Comparison of ENCODE assay signal across 8 cellular contexts in genomic region chr5:114305402-114306207, GRCh38. TPM values are rescaled to one million over a fixed set of nuclear protein-coding genes. Genes with fewer than 3 reads are reported as not detected.
DNase-seq lines count a peak whose midpoint lies in the region; ATAC-seq, FAIRE-seq and TF ChIP-seq lines count a peak whose summit lies in the region.

No MANE protein-coding gene starts in this region.

- H3K9me2 ChIP-seq in MM.1S (replicated peaks; ENCODE audit: insufficient read depth, low read length) = no peaks in the 10 kb centered on the region

- no peaks in the 10 kb centered on the region for H3K79me2 ChIP-seq in MM.1S (ENCODE audit: low read length)

- H3K4me2 ChIP-seq in A549 (no peak overlapping the region), MM.1S (ENCODE audit: low read depth, low read length) (no peak overlapping the region)

- H3K9me3 ChIP-seq in A549 (no peaks in the 10 kb centered on the region), MM.1S (replicated peaks; ENCODE audit: insufficient read depth, low read length) (no peaks in the 10 kb centered on the region), esophagus muscularis mucosa (no peaks in the 10 kb centered on the region), sigmoid colon (no peaks in the 10 kb centered on the region)
- no peaks in the 10 kb centered on the region for H3K9me3 ChIP-seq in CD4-positive, alpha-beta memory T cell (ENCODE audit: control insufficient read depth in 1 of 2, low read length in 2 of 2)

- TF ChIP-seq POLR2A in A549 (IDR thresholded peaks at IDR 0.05; ENCODE audit: low read length) = no peak
- TF ChIP-seq POLR2A in esophagus muscularis mucosa (IDR thresholded peaks at IDR 0.05; ENCODE audit: low read depth) = no peak
- TF ChIP-seq POLR2A in sigmoid colon (IDR thresholded peaks at IDR 0.05) = no peak

- H3K36me3 Mint-ChIP-seq in CD4-positive, alpha-beta memory T cell = no peaks in the 10 kb centered on the region

- TF ChIP-seq EP300 in A549 (IDR thresholded peaks at IDR 0.05) = no peak
- no peak for TF ChIP-seq EP300 in esophagus muscularis mucosa (IDR thresholded peaks at IDR 0.05)
- TF ChIP-seq EP300 in sigmoid colon (IDR thresholded peaks at IDR 0.05) = no peak

- H3K4me3 ChIP-seq in A549 (no peak overlapping the region), MM.1S (ENCODE audit: low read length) (no peak overlapping the region), esophagus muscularis mucosa (no peak overlapping the region), sigmoid colon (no peak overlapping the region)
- no peak overlapping the region for H3K4me3 ChIP-seq in CD4-positive, alpha-beta memory T cell (ENCODE audit: low read length in 2 of 2)

- 0% methylated on average over 1 of the region's 1 CpG for WGBS in A549 (ENCODE audit: missing lambda C conversion rate)
- WGBS in esophagus muscularis mucosa = 78% methylated on average over 1 of the region's 1 CpG
- 83 to 86% methylated on average over 1 of the region's 1 CpG for WGBS in sigmoid colon, 2 donors

- H3K27ac ChIP-seq in A549 (no peak overlapping the region), MM.1S (ENCODE audit: low read length) (no peak overlapping the region), esophagus muscularis mucosa (replicated peaks in 1 of 4) (no peak overlapping the region), sigmoid colon (no peak overlapping the region)
- H3K27ac ChIP-seq in CD4-positive, alpha-beta memory T cell (ENCODE audit: low read depth, low read length) = no peak overlapping the region

- no peak overlapping the region for H3K4me3 Mint-ChIP-seq in CD4-positive, alpha-beta memory T cell

- POLR2A ChIA-PET in A549 (lab: Yijun Ruan, JAX) = no interaction called here
- POLR2A ChIA-PET in CD4-positive, alpha-beta memory T cell (lab: Charles Lee; ENCODE audit: partially characterized antibody) = no interaction called here

- CTCF ChIA-PET in A549 (lab: Yijun Ruan, JAX) = no interaction called here
- CTCF ChIA-PET in CD4-positive, alpha-beta memory T cell (lab: Charles Lee; ENCODE audit: partially characterized antibody) = no interaction called here

- H3K36me3 ChIP-seq in MM.1S (replicated peaks; ENCODE audit: insufficient read depth, low read length) = no peaks in the 10 kb centered on the region
- H3K36me3 ChIP-seq in esophagus muscularis mucosa = no peaks in the 10 kb centered on the region
- H3K36me3 ChIP-seq in sigmoid colon = no peaks in the 10 kb centered on the region
- no peaks in the 10 kb centered on the region for H3K36me3 ChIP-seq in CD4-positive, alpha-beta memory T cell (ENCODE audit: insufficient read depth, low read length)

- intact Hi-C loops in esophagus muscularis mucosa (cut with DNase I) (loop anchor here (5.0 kb wide), 1 partner anchor 208 kb away; no protein-coding TSS in a partner anchor), sigmoid colon (cut with DNase I) (no loop called here)
- intact Hi-C loops in CD4-positive, alpha-beta memory T cell (cut with micrococcal nuclease) = no loop called here

- no peaks in the 10 kb centered on the region for H3K27me3 Mint-ChIP-seq in CD4-positive, alpha-beta memory T cell

- H3K4me1 Mint-ChIP-seq in CD4-positive, alpha-beta memory T cell = no peaks in the 10 kb centered on the region

- no peaks in the 10 kb centered on the region for H4K20me1 ChIP-seq in MM.1S (ENCODE audit: insufficient read depth, low read length)

- TF ChIP-seq CTCF in A549 (IDR thresholded peaks at IDR 0.05) (no peak; the same call in 2 of the 3 replicates), MM.1S (IDR thresholded peaks at IDR 0.05; ENCODE audit: low read length) (peak; percentile 55), esophagus muscularis mucosa (IDR thresholded peaks at IDR 0.05) (peak; percentile 31 to 50 (median 42)), sigmoid colon (IDR thresholded peaks at IDR 0.05) (peak in 1 of 4 experiments; percentile 41)

- no peak overlapping the region for H3K27ac Mint-ChIP-seq in CD4-positive, alpha-beta memory T cell

- H3K4me1 ChIP-seq in A549 (no peaks in the 10 kb centered on the region), MM.1S (ENCODE audit: low read length) (no peaks in the 10 kb centered on the region), esophagus muscularis mucosa (no peaks in the 10 kb centered on the region), sigmoid colon (no peaks in the 10 kb centered on the region)
- no peaks in the 10 kb centered on the region for H3K4me1 ChIP-seq in CD4-positive, alpha-beta memory T cell (ENCODE audit: insufficient read depth, low read length)

- H2AFZ ChIP-seq in MM.1S (ENCODE audit: low read length) = peak overlapping the region; percentile 24

- ATAC-seq in A549 (peak in 1 of 2 experiments; percentile 33; a peak in 1 of 6 replicates), GM18868 (IDR thresholded peaks at IDR 0.05; ENCODE audit: unreplicated experiment) (peak; percentile 77)

- H3K9ac ChIP-seq in MM.1S (ENCODE audit: low read length) = no peak overlapping the region

- no peaks in the 10 kb centered on the region for H3F3A ChIP-seq in MM.1S (ENCODE audit: insufficient read depth, low read length)

- H3K9me3 Mint-ChIP-seq in CD4-positive, alpha-beta memory T cell = peaks cover 0 to 4% (median 0%) of the 10 kb centered on the region in 8 donors

- DNase-seq in A549 (ENCODE audit: low read depth in 1 of 2, low spot score in 1 of 2) (peak in 1 of 2 experiments; percentile 6), MM.1S (peak; percentile 46), esophagus muscularis mucosa (ENCODE audit: extremely low spot score) (no peak), sigmoid colon (no peak), T-helper 9 cell (no peak), anterior cingulate cortex (lab: John Stamatoyannopoulos, UW) (no peak)
- DNase-seq in CD4-positive, alpha-beta memory T cell = no peak

- FAIRE-seq in A549 (lab: Jason Lieb, UNC) = no peak

- H3K27me3 ChIP-seq in MM.1S (replicated peaks; ENCODE audit: insufficient read depth, low read length) = no peaks in the 10 kb centered on the region
- no peaks in the 10 kb centered on the region for H3K27me3 ChIP-seq in esophagus muscularis mucosa
- H3K27me3 ChIP-seq in sigmoid colon = no peaks in the 10 kb centered on the region
- H3K27me3 ChIP-seq in CD4-positive, alpha-beta memory T cell (ENCODE audit: insufficient read depth, low read length) = no peaks in the 10 kb centered on the region

- TF ChIP-seq RAD21 in A549 (conservative IDR thresholded peaks at IDR 0.05 in 1 of 2, IDR thresholded peaks at IDR 0.05 in 1 of 2) = peak in 1 of 2 experiments; percentile 56; a peak in 3 of 5 replicates

TF ChIP-seq in A549, 52 proteins besides CTCF, POLR2A, EP300 and RAD21:
- 0 out of 3 replicates have a peak, but pooled peaks have one; percentile 21 for TF ChIP-seq SMC3 (IDR thresholded peaks at IDR 0.05)
- no peak for TF ChIP-seq HOXB5 (CRISPR knock-in tag; IDR thresholded peaks at IDR 0.05)
TF ChIP-seq in A549: peak in this region for 1.

RNA-seq across cellular contexts. Expression of gene KCNN2, which starts 56.3 kb away (rescaled TPM):
- polyA plus RNA-seq in A549 (2011; rRNA removed) = 0.04 TPM in 1 of 2 replicates, not detected in the other
- 0.03 and 0.08 TPM in 2 replicates for polyA plus RNA-seq in A549 (2012; cell fraction: cytosol; rRNA removed)
- polyA plus RNA-seq in A549 (2012; cell fraction: nucleus; rRNA removed) = 0.07 and 0.08 TPM in 2 replicates
- 0.06 to 0.15 TPM (median 0.09 TPM) in 3 replicates for polyA plus RNA-seq in A549 (2017; fragmentation: RNase III; extraction: RNeasy Plus Mini Kit Qiagen cat#74134 plus additional on column Dnase treatment)
- polyA minus RNA-seq in A549 (2011; rRNA and poly(A)+ RNA removed) = not detected in 2 replicates
- 10 to 100 TPM in 1 of 4 donors, 1 to 10 TPM in 3; 6.5 to 10.2 (median 8.6) TPM for total RNA-seq in esophagus muscularis mucosa
- 1 to 10 TPM; 1.8 to 8.2 (median 4.4) TPM for total RNA-seq in sigmoid colon
- under 1 TPM in 1 of 3 donors, not detected in 2; 0.31 TPM for polyA plus RNA-seq in sigmoid colon
- total RNA-seq in CD4-positive, alpha-beta memory T cell = not detected
- polyA plus RNA-seq in CD4-positive, alpha-beta memory T cell = not detected
